In genomic region chr2:19046986-19047780, GRCh38 we compare ENCODE assay signal across 9 cellular contexts.
DNase-seq lines count a peak whose midpoint lies in the region; ATAC-seq and TF ChIP-seq lines count a peak whose summit lies in the region.
"Had no signal": no experiment of that assay in that cellular context is flagged by ENCODE, and none has a peak within 500 bp of the region (broad histone marks: within the 10 kb centered on the region; RNA-seq: fewer than 3 reads in every experiment).

No MANE protein-coding gene starts in this region.

- DNase-seq in GM10248 (ENCODE audit: extremely low spot score) (peak; percentile 13), fibroblast of pulmonary artery (ENCODE audit: low read depth) (peak; percentile 58), NCI-H69 (lab: John Stamatoyannopoulos, UW) (no peak), WERI-Rb-1 (no peak), NCI-H2107 treated with DMSO at 0.1 percent for 48 hours (lab: John Stamatoyannopoulos, UW; ENCODE audit: unreplicated experiment) (no peak)
- DNase-seq in activated naive CD4-positive, alpha-beta T cell treated with anti-CD3 and anti-CD28 coated beads, Interleukin-2, amount 10 ng/mL, durations not matched to agents 7 days and 5 days, result no peak

- peak; percentile 84 for ATAC-seq in GM21367 (IDR thresholded peaks at IDR 0.05; ENCODE audit: unreplicated experiment)
- ATAC-seq in HG03095 (IDR thresholded peaks at IDR 0.05; ENCODE audit: unreplicated experiment), result peak; percentile 91

- H3K27me3 ChIP-seq in WERI-Rb-1 (ENCODE audit: insufficient read depth, low read depth, severe bottlenecking), result peaks cover 44% of the 10 kb centered on the region

- H3K9me3 ChIP-seq in WERI-Rb-1 (ENCODE audit: severe bottlenecking), result no peaks in the 10 kb centered on the region
- H3K9me3 ChIP-seq: thoracic aorta had no signal

- no peaks in the 10 kb centered on the region for H3K9me3 Mint-ChIP-seq in activated naive CD4-positive, alpha-beta T cell treated with anti-CD3 and anti-CD28 coated beads, Interleukin-2, amount 10 ng/mL, durations not matched to agents 7 days and 5 days

- H3K36me3 Mint-ChIP-seq in activated naive CD4-positive, alpha-beta T cell treated with anti-CD3 and anti-CD28 coated beads, Interleukin-2, amount 10 ng/mL, durations not matched to agents 7 days and 5 days, result no peaks in the 10 kb centered on the region

- no peak overlapping the region for H3K4me3 Mint-ChIP-seq in activated naive CD4-positive, alpha-beta T cell treated with anti-CD3 and anti-CD28 coated beads, Interleukin-2, amount 10 ng/mL, durations not matched to agents 7 days and 5 days

- TF ChIP-seq CTCF in GM10248 (IDR thresholded peaks at IDR 0.05; ENCODE audit: control extremely low read depth, extremely low read depth, low read depth, missing control alignments) (no peak), fibroblast of pulmonary artery (IDR thresholded peaks at IDR 0.05; ENCODE audit: low read length, missing control alignments) (no peak), WERI-Rb-1 (IDR thresholded peaks at IDR 0.05; ENCODE audit: low read depth, low read length) (no peak)

- no peak overlapping the region for H3K4me3 ChIP-seq in fibroblast of pulmonary artery (replicated peaks; ENCODE audit: low read depth, low read length)
- H3K4me3 ChIP-seq in WERI-Rb-1 (ENCODE audit: low read depth, low read length), result no peak overlapping the region
- H3K4me3 ChIP-seq: thoracic aorta had no signal

- CTCF ChIA-PET in GM10248 (lab: Yijun Ruan, JAX), result interaction anchor here (1.0 kb wide), 1 partner anchor 11 kb away, joined by 3 read pairs; no protein-coding TSS in a partner anchor
- CTCF ChIA-PET in activated naive CD4-positive, alpha-beta T cell treated with anti-CD3 and anti-CD28 coated beads, Interleukin-2, amount 10 ng/mL, durations not matched to agents 7 days and 5 days (lab: Charles Lee), result interaction anchor here (0.6 kb wide), 1 partner anchor 1613 kb away, joined by 3 read pairs; no protein-coding TSS in a partner anchor

- H3K27ac ChIP-seq in WERI-Rb-1, result no peak overlapping the region
- H3K27ac ChIP-seq: thoracic aorta had no signal

- H3K4me1 Mint-ChIP-seq in activated naive CD4-positive, alpha-beta T cell treated with anti-CD3 and anti-CD28 coated beads, Interleukin-2, amount 10 ng/mL, durations not matched to agents 7 days and 5 days, result no peaks in the 10 kb centered on the region

- H3K27me3 Mint-ChIP-seq in activated naive CD4-positive, alpha-beta T cell treated with anti-CD3 and anti-CD28 coated beads, Interleukin-2, amount 10 ng/mL, durations not matched to agents 7 days and 5 days, result no peaks in the 10 kb centered on the region

- no peak overlapping the region for H3K27ac Mint-ChIP-seq in activated naive CD4-positive, alpha-beta T cell treated with anti-CD3 and anti-CD28 coated beads, Interleukin-2, amount 10 ng/mL, durations not matched to agents 7 days and 5 days

- H3K36me3 ChIP-seq in WERI-Rb-1, result no peaks in the 10 kb centered on the region
- H3K36me3 ChIP-seq: thoracic aorta had no signal

- POLR2A ChIA-PET in GM10248 (lab: Yijun Ruan, JAX), result no interaction called here

Comparison
In these comparisons a context has a peak if more than half of its experiments do, and no peak if none do; other contexts are left out.
1. DNase-seq: peak in GM10248 (single experiment) and fibroblast of pulmonary artery (single experiment); none in NCI-H69 (single experiment), WERI-Rb-1 (single experiment), activated naive CD4-positive, alpha-beta T cell treated with anti-CD3 and anti-CD28 coated beads, Interleukin-2, amount 10 ng/mL, durations not matched to agents 7 days and 5 days (single experiment) and NCI-H2107 treated with DMSO at 0.1 percent for 48 hours (single experiment).